10 cellular contexts compared by ENCODE assay signal in genomic region chr5:135543151-135543818, GRCh38. TPM values are rescaled to one million over a fixed set of nuclear protein-coding genes. Genes with fewer than 3 reads are reported as not detected.
DNase-seq lines count a peak whose midpoint lies in the region; ATAC-seq and TF ChIP-seq lines count a peak whose summit lies in the region.
"Had no signal": no experiment of that assay in that cellular context is flagged by ENCODE, and none has a peak within 500 bp of the region (broad histone marks: within the 10 kb centered on the region; RNA-seq: fewer than 3 reads in every experiment).

No MANE protein-coding gene starts in this region.

- H3K27ac ChIP-seq in RWPE2 (ENCODE audit: poor library complexity, severe bottlenecking) (no peak overlapping the region), hepatocyte (no peak overlapping the region), spleen (peak overlapping the region in 1 of 8 donors; percentile 46)

- intact Hi-C loops in spleen (cut with DNase I; ENCODE audit: low total_unique reads) (no loop called here), posterior cingulate gyrus (cut with DNase I) (no loop called here)

- ATAC-seq in RWPE2 (ENCODE audit: low read depth): no peak
- no peak for ATAC-seq in activated CD4-positive, CD25-positive, alpha-beta regulatory T cell treated with anti-CD3 and anti-CD28 coated beads, Interleukin-2, amount 50 U/mL, for 24 hours

- 3% methylated on average over 34 of the region's 34 CpGs for WGBS in hepatocyte (ENCODE audit: low lambda C conversion rate, missing lambda C conversion rate)
- 3 to 6% (median 5%) methylated on average over 32 to 34 of the region's 34 CpGs for WGBS in spleen, 5 donors

- TF ChIP-seq CTCF in RWPE2 (IDR thresholded peaks at IDR 0.05; ENCODE audit: poor library complexity, severe bottlenecking) (no peak), hepatocyte (IDR thresholded peaks at IDR 0.05; ENCODE audit: poor library complexity) (no peak), spleen (IDR thresholded peaks at IDR 0.05 in 8 of 11, conservative IDR thresholded peaks at IDR 0.05 in 3 of 11) (no peak)

- H2AFZ ChIP-seq in hepatocyte: peak overlapping the region; percentile 60

- no peak for TF ChIP-seq POLR2A in spleen (IDR thresholded peaks at IDR 0.05)

- no peaks in the 10 kb centered on the region for H3K9me3 ChIP-seq in RWPE2 (ENCODE audit: severe bottlenecking)
- no peaks in the 10 kb centered on the region for H3K9me3 ChIP-seq in hepatocyte (ENCODE audit: low read depth)
- no peaks in the 10 kb centered on the region for H3K9me3 ChIP-seq in spleen

- H3K4me1 ChIP-seq in RWPE2 (ENCODE audit: insufficient read depth, poor library complexity, severe bottlenecking) (no peaks in the 10 kb centered on the region), hepatocyte (ENCODE audit: insufficient read depth) (peaks cover 18% of the 10 kb centered on the region), spleen (peaks cover 12 to 29% (median 26%) of the 10 kb centered on the region in 6 donors)

- no peaks in the 10 kb centered on the region for H3K79me2 ChIP-seq in hepatocyte

- H3K27me3 ChIP-seq in RWPE2 (ENCODE audit: insufficient read depth, poor library complexity, severe bottlenecking): peaks cover 28% of the 10 kb centered on the region
- H3K27me3 ChIP-seq in hepatocyte: peaks cover 100% of the 10 kb centered on the region
- H3K27me3 ChIP-seq in spleen (replicated peaks in 1 of 7): peaks cover 0 to 100% (median 63%) of the 10 kb centered on the region in 7 donors

- DNase-seq in NCI-H748 (lab: John Stamatoyannopoulos, UW; ENCODE audit: unreplicated experiment): peak; percentile 24
- DNase-seq in NCI-H748 treated with DMSO at 0.1 percent for 48 hours (lab: John Stamatoyannopoulos, UW): no peak
- DNase-seq in RWPE2 (ENCODE audit: low spot score): peak; percentile 20
- no peak for DNase-seq in hepatocyte (ENCODE audit: low spot score)
- no peak for DNase-seq in spleen
- no peak for DNase-seq in posterior cingulate gyrus
- DNase-seq in amygdala (lab: John Stamatoyannopoulos, UW): no peak
- DNase-seq: ACHN had no signal

- H3K36me3 ChIP-seq in RWPE2 (ENCODE audit: low read depth): no peaks in the 10 kb centered on the region
- H3K36me3 ChIP-seq in hepatocyte (replicated peaks; ENCODE audit: insufficient read depth, low read depth): no peaks in the 10 kb centered on the region
- H3K36me3 ChIP-seq in spleen: no peaks in the 10 kb centered on the region

- H3K4me3 ChIP-seq in RWPE2 (ENCODE audit: severe bottlenecking) (no peak overlapping the region), hepatocyte (peak overlapping the region; percentile 13), spleen (peak overlapping the region; percentile 47 to 70 (median 53))

- H4K20me1 ChIP-seq in hepatocyte (ENCODE audit: insufficient read depth, poor library complexity, severe bottlenecking): no peaks in the 10 kb centered on the region

- H3K4me2 ChIP-seq in hepatocyte: peak overlapping the region; percentile 87

- H3K9me2 ChIP-seq in hepatocyte (replicated peaks; ENCODE audit: insufficient read depth): no peaks in the 10 kb centered on the region

RNA-seq across cellular contexts. Expression of gene NEUROG1, which starts 7.5 kb away (rescaled TPM):
- total RNA-seq in hepatocyte (not detected in 2 replicates), spleen (not detected)
- polyA plus RNA-seq in hepatocyte (not detected in 2 replicates), spleen (not detected)
- total RNA-seq: M059J had no signal

RNA-seq across cellular contexts. Expression of gene CXCL14, which starts 35.5 kb away (rescaled TPM):
- total RNA-seq in hepatocyte (52.5 and 56.1 TPM in 2 replicates), spleen (10 to 100 TPM; 10.3 to 67.1 (median 42.4) TPM)
- polyA plus RNA-seq in hepatocyte (62.8 and 88.8 TPM in 2 replicates), spleen (10 to 100 TPM; 42.4 to 45.9 (median 44.5) TPM)

Comparison
In these comparisons a context has a peak if more than half of its experiments do, and no peak if none do; other contexts are left out.
1. DNase-seq: peak in NCI-H748 (single experiment) and RWPE2 (single experiment); none in NCI-H748 treated with DMSO at 0.1 percent for 48 hours (single experiment), hepatocyte (single experiment), spleen (single experiment), posterior cingulate gyrus (0 of 10) and amygdala (0 of 56).